10 cellular contexts compared by ENCODE assay signal in the genomic region with DNA sequence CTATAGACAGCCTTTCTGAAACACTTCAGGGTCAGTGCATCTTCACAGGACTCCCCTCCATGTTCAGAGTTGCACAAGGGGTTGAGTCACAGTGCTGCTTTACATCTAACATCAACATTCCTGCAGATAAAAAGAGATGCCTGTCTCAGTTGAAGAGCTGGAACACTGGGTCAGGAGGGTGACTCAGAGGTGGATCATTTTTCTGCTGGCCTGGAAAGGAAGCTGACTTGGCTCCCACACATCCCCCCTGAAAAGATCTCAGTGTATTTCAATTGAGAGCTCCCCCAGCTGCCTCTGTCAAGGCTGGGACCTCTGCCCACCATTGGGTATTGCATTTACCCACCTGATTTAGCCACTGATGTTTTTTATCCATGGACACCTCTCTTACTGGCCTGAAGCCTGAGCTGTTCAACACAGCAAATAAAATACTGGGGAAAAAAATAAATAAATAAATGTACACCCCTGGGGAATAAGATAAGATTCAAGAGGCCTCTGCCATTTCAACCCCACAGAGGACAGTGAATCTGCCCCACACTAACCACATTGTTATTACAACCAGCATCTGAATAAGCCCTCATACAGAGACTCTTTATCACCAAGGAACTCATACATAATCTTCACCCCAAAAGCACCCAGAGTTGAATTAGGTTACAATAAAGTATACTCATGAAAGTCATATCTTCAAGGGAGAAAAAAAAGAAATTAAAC.
DNase-seq lines count a peak whose midpoint lies in the region; ATAC-seq and TF ChIP-seq lines count a peak whose summit lies in the region.
"Had no signal": no experiment of that assay in that cellular context is flagged by ENCODE, and none has a peak within 500 bp of the region (broad histone marks: within the 10 kb centered on the region; RNA-seq: fewer than 3 reads in every experiment).

No MANE protein-coding gene starts in this region.

- intact Hi-C loops in left ventricle myocardium superior (cut with micrococcal nuclease) (no loop called here), psoas muscle (cut with DNase I) (no loop called here)

- DNase-seq in HPDE6-E6E7 (ENCODE audit: extremely low spot score) (peak; percentile 89), amniotic stem cell (lab: John Stamatoyannopoulos, UW) (peak; percentile 94), left ventricle myocardium superior (no peak), stromal cell of bone marrow (ENCODE audit: low read depth) (peak; percentile 93), suprapubic skin (ENCODE audit: low spot score in 2 of 2) (no peak), psoas muscle (no peak)
- DNase-seq: activated T-cell treated with anti-CD3 and anti-CD28 coated beads, Interleukin-2, amount 50 U/mL, for 48 hours; NCI-H2081 had no signal

- H3K36me3 ChIP-seq in suprapubic skin (no peaks in the 10 kb centered on the region), psoas muscle (ENCODE audit: insufficient read depth in 1 of 2, low read depth in 1 of 2) (no peaks in the 10 kb centered on the region)

- H3K27ac ChIP-seq in suprapubic skin (no peak overlapping the region), psoas muscle (no peak overlapping the region)

- H3K9me3 ChIP-seq in suprapubic skin (no peaks in the 10 kb centered on the region), psoas muscle (peaks cover 6% of the 10 kb centered on the region)

- H3K27me3 ChIP-seq in suprapubic skin (no peaks in the 10 kb centered on the region), psoas muscle (ENCODE audit: insufficient read depth in 3 of 3, low read length in 2 of 3) (no peaks in the 10 kb centered on the region)

- TF ChIP-seq POLR2A in suprapubic skin (IDR thresholded peaks at IDR 0.05) (no peak), GM18505 (IDR thresholded peaks at IDR 0.05; ENCODE audit: borderline replicate concordance, extremely low read depth, insufficient read depth, insufficient read length) (no peak)

- ATAC-seq in left ventricle myocardium superior (peak; percentile 80), GM18517 (IDR thresholded peaks at IDR 0.05; ENCODE audit: unreplicated experiment) (no peak), GM18505 (IDR thresholded peaks at IDR 0.05; ENCODE audit: unreplicated experiment) (no peak), psoas muscle (no peak)

- TF ChIP-seq CTCF in suprapubic skin (IDR thresholded peaks at IDR 0.05) (no peak), psoas muscle (IDR thresholded peaks at IDR 0.05) (no peak)

- H3K4me3 ChIP-seq in suprapubic skin (no peak overlapping the region), psoas muscle (no peak overlapping the region)

- H3K4me1 ChIP-seq in suprapubic skin, result no peaks in the 10 kb centered on the region
- no peaks in the 10 kb centered on the region for H3K4me1 ChIP-seq in psoas muscle

- no peak for TF ChIP-seq EP300 in suprapubic skin (IDR thresholded peaks at IDR 0.05)

Comparison
In these comparisons a context has a peak if more than half of its experiments do, and no peak if none do; other contexts are left out.
1. DNase-seq: peak in HPDE6-E6E7 (single experiment), amniotic stem cell (single experiment) and stromal cell of bone marrow (single experiment); none in left ventricle myocardium superior (single experiment), suprapubic skin (0 of 2) and psoas muscle (0 of 2).